ENCODE assay signal across 21 cellular contexts in genomic region chr2:189046275-189046674, GRCh38.
"Had no signal": no experiment of that assay in that cellular context is flagged by ENCODE, and none has a peak within 500 bp of the region (broad histone marks: within the 10 kb centered on the region; RNA-seq: fewer than 3 reads in every experiment).

No MANE protein-coding gene starts in this region.

- H3K27ac ChIP-seq: coronary artery, sigmoid colon, testis, tibial nerve, upper lobe of right lung, vagina had no signal

- H3K27ac Mint-ChIP-seq: endodermal cell; naive thymus-derived CD4-positive, alpha-beta T cell; nephron progenitor cell; stimulated activated effector memory CD8-positive, alpha-beta T cell treated with anti-CD3 and anti-CD28 coated beads, Interleukin-12 subunit alpha, Interleukin-12 subunit beta, amount 100 ng/mL, for 72 hours had no signal

- H3K4me3 ChIP-seq: coronary artery, lung, sigmoid colon, skin epidermis, testis, tibial nerve, upper lobe of right lung, vagina had no signal

- FAIRE-seq: endothelial cell of umbilical vein had no signal

- H3K4me3 Mint-ChIP-seq: endodermal cell; naive thymus-derived CD4-positive, alpha-beta T cell; nephron progenitor cell; stimulated activated effector memory CD8-positive, alpha-beta T cell treated with anti-CD3 and anti-CD28 coated beads, Interleukin-12 subunit alpha, Interleukin-12 subunit beta, amount 100 ng/mL, for 72 hours had no signal

- H3K4me1 Mint-ChIP-seq: endodermal cell; nephron progenitor cell; stimulated activated effector memory CD8-positive, alpha-beta T cell treated with anti-CD3 and anti-CD28 coated beads, Interleukin-12 subunit alpha, Interleukin-12 subunit beta, amount 100 ng/mL, for 72 hours had no signal

- H3K36me3 Mint-ChIP-seq: naive thymus-derived CD4-positive, alpha-beta T cell; stimulated activated effector memory CD8-positive, alpha-beta T cell treated with anti-CD3 and anti-CD28 coated beads, Interleukin-12 subunit alpha, Interleukin-12 subunit beta, amount 100 ng/mL, for 72 hours had no signal

- H3K9me3 Mint-ChIP-seq: endodermal cell; naive thymus-derived CD4-positive, alpha-beta T cell; nephron progenitor cell; stimulated activated effector memory CD8-positive, alpha-beta T cell treated with anti-CD3 and anti-CD28 coated beads, Interleukin-12 subunit alpha, Interleukin-12 subunit beta, amount 100 ng/mL, for 72 hours had no signal

- H3K27me3 ChIP-seq: sigmoid colon, testis, tibial nerve, upper lobe of right lung, vagina had no signal

- DNase-seq: effector CD4-positive, alpha-beta T cell; left colon; left ventricle myocardium superior; mesendoderm; naive thymus-derived CD4-positive, alpha-beta T cell; nephron progenitor cell; posterior cingulate gyrus; sigmoid colon; stimulated activated CD4-positive, alpha-beta T cell treated with anti-CD3 and anti-CD28 coated beads, Interleukin-2, amount 100 ng/mL, for 48 hours; stimulated activated CD8-positive, alpha-beta memory T cell treated with anti-CD3 and anti-CD28 coated beads, Interleukin-4, amount 100 ng/mL, for 48 hours; stimulated activated naive CD8-positive, alpha-beta T cell treated with anti-CD3 and anti-CD28 coated beads, Interleukin-15, Interleukin-2, amounts not matched to agents 100 U/mL and 50 U/mL, for 24 hours; testis; upper lobe of right lung had no signal

- H3K4me1 ChIP-seq: sigmoid colon, testis, tibial nerve, upper lobe of right lung, vagina had no signal

- H3K9me3 ChIP-seq: sigmoid colon, testis, tibial nerve, upper lobe of right lung, vagina had no signal

- H3K27me3 Mint-ChIP-seq: naive thymus-derived CD4-positive, alpha-beta T cell had no signal
